Comparison of ENCODE assay signal across 17 cellular contexts in genomic region chr16:3695610-3696369, GRCh38. TPM values are rescaled to one million over a fixed set of nuclear protein-coding genes. Genes with fewer than 3 reads are reported as not detected.
DNase-seq lines count a peak whose midpoint lies in the region; ATAC-seq, FAIRE-seq and TF ChIP-seq lines count a peak whose summit lies in the region.
"Had no signal": no experiment of that assay in that cellular context is flagged by ENCODE, and none has a peak within 500 bp of the region (broad histone marks: within the 10 kb centered on the region; RNA-seq: fewer than 3 reads in every experiment).

No MANE protein-coding gene starts in this region.

- intact Hi-C loops in kidney (cut with DNase I), result no loop called here

- no peak overlapping the region for H3K9ac ChIP-seq in kidney (ENCODE audit: low read length in 2 of 2)

- no peaks in the 10 kb centered on the region for H3K9me3 ChIP-seq in kidney (ENCODE audit: control insufficient read depth in 1 of 2, low read length in 2 of 2)

- peak overlapping the region; percentile 35 to 51 for H3K4me3 ChIP-seq in kidney (ENCODE audit: low read length in 2 of 2)

- no peak overlapping the region for H3K4me3 Mint-ChIP-seq in stimulated activated effector memory CD8-positive, alpha-beta T cell treated with anti-CD3 and anti-CD28 coated beads, Interleukin-12 subunit alpha, Interleukin-12 subunit beta, amount 100 ng/mL, for 72 hours
- H3K4me3 Mint-ChIP-seq: naive thymus-derived CD8-positive, alpha-beta T cell had no signal

- DNase-seq in SIG-M5 treated with dmso at 0.1 percent for 504 hours (lab: John Stamatoyannopoulos, UW; ENCODE audit: unreplicated experiment) (peak; percentile 17), SIG-M5 (lab: John Stamatoyannopoulos, UW) (no peak), RCC 7860 (ENCODE audit: low spot score) (peak; percentile 70), kidney (no peak), hypothalamus (lab: John Stamatoyannopoulos, UW) (no peak)
- no peak for DNase-seq in stimulated activated effector memory CD8-positive, alpha-beta T cell treated with anti-CD3 and anti-CD28 coated beads, Interleukin-12 subunit alpha, Interleukin-12 subunit beta, amount 100 ng/mL, for 72 hours (ENCODE audit: low spot score in 2 of 2)
- DNase-seq: 8988T; activated CD4-positive, CD25-positive, alpha-beta regulatory T cell; activated T-cell treated with anti-CD3 and anti-CD28 coated beads, Interleukin-2, amount 50 U/mL, for 1 hour; foreskin melanocyte; kidney glomerular epithelial cell; naive thymus-derived CD8-positive, alpha-beta T cell; NCI-H1092 treated with DMSO at 0.1 percent for 48 hours; trophoblast cell had no signal

- H3K27ac ChIP-seq in kidney (ENCODE audit: low read depth in 2 of 2, low read length in 2 of 2), result peak overlapping the region; percentile 36 to 72

- peaks cover 7% of the 10 kb centered on the region for H3K36me3 Mint-ChIP-seq in stimulated activated effector memory CD8-positive, alpha-beta T cell treated with anti-CD3 and anti-CD28 coated beads, Interleukin-12 subunit alpha, Interleukin-12 subunit beta, amount 100 ng/mL, for 72 hours

- no peak for TF ChIP-seq CTCF in kidney (IDR thresholded peaks at IDR 0.05; ENCODE audit: borderline replicate concordance, extremely low read depth, insufficient read depth)

- peak; percentile 44 for FAIRE-seq in RCC 7860 (lab: Jason Lieb, UNC)
- no peak for FAIRE-seq in kidney (lab: Jason Lieb, UNC)
- FAIRE-seq: D721Med had no signal

- peak overlapping the region; percentile 18 for H3K27ac Mint-ChIP-seq in stimulated activated effector memory CD8-positive, alpha-beta T cell treated with anti-CD3 and anti-CD28 coated beads, Interleukin-12 subunit alpha, Interleukin-12 subunit beta, amount 100 ng/mL, for 72 hours

- no peaks in the 10 kb centered on the region for H3K9me3 Mint-ChIP-seq in stimulated activated effector memory CD8-positive, alpha-beta T cell treated with anti-CD3 and anti-CD28 coated beads, Interleukin-12 subunit alpha, Interleukin-12 subunit beta, amount 100 ng/mL, for 72 hours
- H3K9me3 Mint-ChIP-seq: naive thymus-derived CD8-positive, alpha-beta T cell had no signal

- no peaks in the 10 kb centered on the region for H3K36me3 ChIP-seq in kidney (ENCODE audit: control insufficient read depth in 1 of 2, insufficient read depth in 2 of 2, low read length in 2 of 2)

- ATAC-seq in stimulated activated effector memory CD8-positive, alpha-beta T cell treated with anti-CD3 and anti-CD28 coated beads, Interleukin-12 subunit alpha, Interleukin-12 subunit beta, amount 100 ng/mL, for 72 hours, result no peak
- ATAC-seq in HG02840 (IDR thresholded peaks at IDR 0.05; ENCODE audit: low FRiP score, unreplicated experiment) (no peak), HG03354 (IDR thresholded peaks at IDR 0.05; ENCODE audit: poor library complexity, severe bottlenecking, unreplicated experiment) (no peak)
- ATAC-seq: naive thymus-derived CD8-positive, alpha-beta T cell had no signal

- H3K4me1 ChIP-seq in kidney (ENCODE audit: control insufficient read depth in 1 of 2, insufficient read depth in 1 of 2, low read depth in 1 of 2, low read length in 2 of 2), result peaks cover 0 to 4% of the 10 kb centered on the region in 2 donors

- H3K4me1 Mint-ChIP-seq in stimulated activated effector memory CD8-positive, alpha-beta T cell treated with anti-CD3 and anti-CD28 coated beads, Interleukin-12 subunit alpha, Interleukin-12 subunit beta, amount 100 ng/mL, for 72 hours, result peaks cover 2% of the 10 kb centered on the region

RNA-seq across cellular contexts. Expression of gene TRAP1, which starts 21.5 kb away (rescaled TPM):
- total RNA-seq in kidney, result 86.3 TPM
- 88.8 TPM for polyA plus RNA-seq in kidney (ENCODE audit: insufficient read depth, low read depth, low replicate concordance)

RNA-seq across cellular contexts. Expression of gene DNASE1, which starts 41.3 kb away (rescaled TPM):
- total RNA-seq in kidney, result 16.1 TPM
- 116 TPM for polyA plus RNA-seq in kidney (ENCODE audit: insufficient read depth, low read depth, low replicate concordance)

Comparison
In these comparisons a context has a peak if more than half of its experiments do, and no peak if none do; other contexts are left out.
1. DNase-seq: peak in SIG-M5 treated with dmso at 0.1 percent for 504 hours (single experiment) and RCC 7860 (single experiment); none in SIG-M5 (single experiment), kidney (single experiment), stimulated activated effector memory CD8-positive, alpha-beta T cell treated with anti-CD3 and anti-CD28 coated beads, Interleukin-12 subunit alpha, Interleukin-12 subunit beta, amount 100 ng/mL, for 72 hours (0 of 2) and hypothalamus (0 of 51).